36 cellular contexts compared by ENCODE assay signal in the genomic region with DNA sequence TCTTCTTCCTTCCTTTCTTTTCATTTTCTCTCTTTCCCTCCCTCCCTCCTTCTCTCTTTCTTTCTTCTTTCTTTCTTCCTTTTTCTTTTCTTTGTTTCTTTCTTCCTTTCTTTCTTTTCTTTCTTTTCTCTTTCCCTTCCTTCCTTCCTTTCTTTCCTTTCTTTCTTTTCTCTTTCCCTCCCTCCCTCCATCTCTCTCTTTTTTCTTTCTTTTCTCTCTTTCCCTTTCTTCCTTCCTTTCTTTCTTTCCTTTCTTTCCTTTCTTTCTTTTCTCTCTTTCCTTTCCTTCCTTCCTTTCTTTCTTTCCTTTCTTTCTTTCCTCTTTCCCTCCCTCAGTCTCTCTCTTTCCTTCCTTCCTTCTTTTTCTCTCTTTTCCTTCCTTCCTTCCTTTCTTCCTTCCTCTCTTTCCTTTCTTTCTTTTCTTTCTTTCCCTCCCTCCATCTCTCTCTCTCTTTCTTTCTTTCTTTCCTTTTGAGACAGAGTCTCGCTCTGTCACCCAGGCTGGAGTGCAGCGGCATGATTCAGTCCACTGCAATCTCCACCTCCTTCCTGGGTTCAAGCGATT. TPM values are rescaled to one million over a fixed set of nuclear protein-coding genes. Genes with fewer than 3 reads are reported as not detected.
"Had no signal": no experiment of that assay in that cellular context is flagged by ENCODE, and none has a peak within 500 bp of the region (broad histone marks: within the 10 kb centered on the region; RNA-seq: fewer than 3 reads in every experiment).

No MANE protein-coding gene starts in this region.

- H3K36me3 Mint-ChIP-seq: activated naive CD8-positive, alpha-beta T cell; immature natural killer cell; mesothelial cell of epicardium; naive B cell; stimulated activated memory B cell treated with anti-CD40 and anti-IgM and Interleukin-4, amounts not matched to agents 10 μg/mL and 1 μg/mL and 100 μg/mL, for 72 hours had no signal

- H3K4me3 Mint-ChIP-seq: activated CD4-positive, alpha-beta memory T cell treated with anti-CD3 and anti-CD28 coated beads, Interleukin-2, amount 10 ng/mL, durations not matched to agents 7 days and 5 days; activated CD4-positive, alpha-beta T cell treated with anti-CD3 and anti-CD28 coated beads, Interleukin-2, amount 10 ng/mL, durations not matched to agents 7 days and 5 days; activated naive CD8-positive, alpha-beta T cell; activated T-cell treated with anti-CD3 and anti-CD28 coated beads, Interleukin-2, amount 50 U/mL, for 24 hours; immature natural killer cell; mesothelial cell of epicardium; naive B cell; stimulated activated memory B cell treated with anti-CD40 and anti-IgM and Interleukin-4, amounts not matched to agents 10 μg/mL and 1 μg/mL and 100 μg/mL, for 72 hours had no signal

- H3K27ac Mint-ChIP-seq: activated CD4-positive, alpha-beta memory T cell treated with anti-CD3 and anti-CD28 coated beads, Interleukin-2, amount 10 ng/mL, durations not matched to agents 7 days and 5 days; activated CD4-positive, alpha-beta T cell treated with anti-CD3 and anti-CD28 coated beads, Interleukin-2, amount 10 ng/mL, durations not matched to agents 7 days and 5 days; activated naive CD8-positive, alpha-beta T cell; activated T-cell treated with anti-CD3 and anti-CD28 coated beads, Interleukin-2, amount 50 U/mL, for 24 hours; stimulated activated memory B cell treated with anti-CD40 and anti-IgM and Interleukin-4, amounts not matched to agents 10 μg/mL and 1 μg/mL and 100 μg/mL, for 72 hours had no signal

- H3K4me2 ChIP-seq: smooth muscle cell had no signal

- ATAC-seq: activated CD4-positive, CD25-positive, alpha-beta regulatory T cell treated with anti-CD3 and anti-CD28 coated beads, Interleukin-2, amount 50 U/mL, for 24 hours; body of pancreas; heart left ventricle; left colon; pancreas; psoas muscle; stimulated activated memory B cell treated with anti-CD40 and anti-IgM and Interleukin-4, amounts not matched to agents 10 μg/mL and 1 μg/mL and 100 μg/mL, for 72 hours; upper lobe of right lung had no signal

- H3K27ac ChIP-seq: adrenal gland, body of pancreas, colonic mucosa, heart left ventricle, pancreas, psoas muscle, stomach, tibial artery, upper lobe of right lung had no signal

- H3K4me3 ChIP-seq: adrenal gland, body of pancreas, colonic mucosa, heart left ventricle, pancreas, psoas muscle, smooth muscle cell, stomach, tibial artery, upper lobe of right lung had no signal

- H3K27me3 Mint-ChIP-seq: activated CD4-positive, alpha-beta T cell treated with anti-CD3 and anti-CD28 coated beads, Interleukin-2, amount 10 ng/mL, durations not matched to agents 7 days and 5 days had no signal

- H3K27me3 ChIP-seq: adrenal gland, body of pancreas, colonic mucosa, upper lobe of right lung had no signal

- H3K9me3 Mint-ChIP-seq: activated CD4-positive, alpha-beta memory T cell treated with anti-CD3 and anti-CD28 coated beads, Interleukin-2, amount 10 ng/mL, durations not matched to agents 7 days and 5 days; activated CD4-positive, alpha-beta T cell treated with anti-CD3 and anti-CD28 coated beads, Interleukin-2, amount 10 ng/mL, durations not matched to agents 7 days and 5 days; activated T-cell treated with anti-CD3 and anti-CD28 coated beads, Interleukin-2, amount 50 U/mL, for 24 hours; immature natural killer cell; mesothelial cell of epicardium; naive B cell; neural crest cell had no signal

- H3K9me3 ChIP-seq: adrenal gland, body of pancreas, colonic mucosa, heart left ventricle, pancreas, psoas muscle, stomach, tibial artery, upper lobe of right lung had no signal

- H3K36me3 ChIP-seq: adrenal gland, colonic mucosa, heart left ventricle, pancreas, stomach, tibial artery, upper lobe of right lung had no signal

- H3K4me1 Mint-ChIP-seq: stimulated activated memory B cell treated with anti-CD40 and anti-IgM and Interleukin-4, amounts not matched to agents 10 μg/mL and 1 μg/mL and 100 μg/mL, for 72 hours had no signal

- DNase-seq: activated CD4-positive, alpha-beta memory T cell treated with anti-CD3 and anti-CD28 coated beads, Interleukin-2, amount 10 ng/mL, durations not matched to agents 7 days and 5 days; activated CD4-positive, alpha-beta T cell treated with anti-CD3 and anti-CD28 coated beads, Interleukin-2, amount 10 ng/mL, durations not matched to agents 7 days and 5 days; activated CD8-positive, alpha-beta memory T cell treated with anti-CD3 and anti-CD28 coated beads, Interleukin-2, amount 50 U/mL, for 48 hours; activated gamma-delta T cell; activated T-cell treated with anti-CD3 and anti-CD28 coated beads, Interleukin-2, amount 50 U/mL, for 24 hours; aorta; body of pancreas; cerebellar nuclear complex; colonic mucosa; effector CD8-positive, alpha-beta T cell; heart left ventricle; hypothalamus; immature natural killer cell; kidney; left colon; naive B cell; nucleus accumbens; pancreas; psoas muscle; stimulated activated CD4-positive, alpha-beta T cell treated with anti-CD3 and anti-CD28 coated beads, Interleukin-1b, Interleukin-23, amount 100 ng/mL, for 48 hours; stimulated activated CD4-positive, alpha-beta T cell treated with anti-CD3 and anti-CD28 coated beads, Interleukin-4, amount 100 ng/mL, for 4 hours; stimulated activated CD8-positive, alpha-beta memory T cell treated with anti-CD3 and anti-CD28 coated beads, Interleukin-4, amount 100 ng/mL, for 48 hours; stomach; tibial artery; upper lobe of right lung had no signal

- H3K4me1 ChIP-seq: adrenal gland, body of pancreas, colonic mucosa, heart left ventricle, pancreas, psoas muscle, stomach, upper lobe of right lung had no signal

RNA-seq across cellular contexts. Expression of a gene that starts 44.4 kb away (rescaled TPM):
- total RNA-seq: adrenal gland, body of pancreas, epithelial cell of proximal tubule, fibroblast of lung, fibroblast of villous mesenchyme, mesothelial cell of epicardium, neural crest cell, smooth muscle cell, stomach had no signal
- polyA plus RNA-seq: adrenal gland, aorta, fibroblast of lung, heart left ventricle, immature natural killer cell, liver, smooth muscle cell, stomach had no signal
